In the genomic region with DNA sequence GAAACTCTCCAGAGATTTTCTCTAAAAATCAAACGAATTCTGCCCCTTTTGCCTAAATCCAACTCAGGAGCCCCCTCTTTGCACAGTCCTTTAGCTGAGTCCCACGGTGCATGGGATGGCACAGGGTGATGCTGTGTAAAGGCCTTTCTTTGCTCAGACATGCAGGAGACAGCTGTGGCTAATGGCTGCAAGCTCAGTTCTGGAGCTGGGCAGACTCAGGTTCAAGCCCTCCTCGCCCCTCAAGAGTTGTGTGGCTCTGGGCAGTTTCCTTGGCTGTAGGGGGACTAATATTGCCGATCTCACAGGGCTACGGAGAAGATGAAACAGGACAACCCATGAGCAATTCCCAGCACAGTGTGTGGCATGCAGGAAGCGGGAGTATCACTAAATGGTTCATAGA, we compare ENCODE assay signal across 18 cellular contexts. TPM values are rescaled to one million over a fixed set of nuclear protein-coding genes. Genes with fewer than 3 reads are reported as not detected.
DNase-seq lines count a peak whose midpoint lies in the region; ATAC-seq and TF ChIP-seq lines count a peak whose summit lies in the region.
"Had no signal": no experiment of that assay in that cellular context is flagged by ENCODE, and none has a peak within 500 bp of the region (broad histone marks: within the 10 kb centered on the region; RNA-seq: fewer than 3 reads in every experiment).

No MANE protein-coding gene starts in this region.

- CTCF ChIA-PET in CD8-positive, alpha-beta T cell (lab: Charles Lee) = interaction anchor here (0.6 to 1.1 kb wide), 2 partner anchors 36 to 66 kb away, joined by 3 read pairs; no protein-coding TSS in a partner anchor
- CTCF ChIA-PET in T-cell (lab: Charles Lee) = no interaction called here

- peaks cover 18% of the 10 kb centered on the region for H3K4me1 Mint-ChIP-seq in CD8-positive, alpha-beta T cell (ENCODE audit: low read depth)
- peaks cover 31 to 41% (median 40%) of the 10 kb centered on the region in 3 donors for H3K4me1 Mint-ChIP-seq in T-cell

- no peak overlapping the region for H3K4me3 Mint-ChIP-seq in CD8-positive, alpha-beta T cell
- H3K4me3 Mint-ChIP-seq in T-cell = no peak overlapping the region
- H3K4me3 Mint-ChIP-seq: CD8-positive, alpha-beta memory T cell had no signal

- H3K9me3 ChIP-seq in CD8-positive, alpha-beta T cell (ENCODE audit: low read length) = no peaks in the 10 kb centered on the region
- H3K9me3 ChIP-seq: SJSA1 had no signal

- peak overlapping the region; percentile 61 for H3K27ac Mint-ChIP-seq in CD8-positive, alpha-beta T cell
- peak overlapping the region; percentile 68 to 73 for H3K27ac Mint-ChIP-seq in T-cell

- DNase-seq in CD8-positive, alpha-beta T cell = peak in 1 of 7 experiments; percentile 43
- DNase-seq in T-cell (no peak), left lobe of liver (ENCODE audit: low spot score) (peak; percentile 22), SHP77 (lab: John Stamatoyannopoulos, UW) (no peak)
- peak; percentile 16 for DNase-seq in stimulated activated CD8-positive, alpha-beta memory T cell treated with anti-CD3 and anti-CD28 coated beads, Interleukin-4, amount 100 ng/mL, for 48 hours
- DNase-seq in stimulated activated CD4-positive, alpha-beta T cell treated with anti-CD3 and anti-CD28 coated beads, Interleukin-4, amount 100 ng/mL, for 4 hours = no peak
- DNase-seq: DND-41, NCI-H1048, NCI-H1436 treated with DMSO at 0.1 percent for 48 hours, NCI-H2029 treated with DMSO at 0.1 percent for 48 hours, NCI-H510A, NCI-H774, PC-3 had no signal

- no peak overlapping the region for H3K27ac ChIP-seq in CD8-positive, alpha-beta T cell (ENCODE audit: low read depth, low read length)
- H3K27ac ChIP-seq: RWPE1, SJSA1 had no signal

- H3K36me3 ChIP-seq in CD8-positive, alpha-beta T cell (ENCODE audit: insufficient read depth, low read length) = no peaks in the 10 kb centered on the region

- POLR2A ChIA-PET in CD8-positive, alpha-beta T cell (lab: Charles Lee) = no interaction called here
- POLR2A ChIA-PET in T-cell (lab: Charles Lee) = no interaction called here

- H3K9me3 Mint-ChIP-seq in CD8-positive, alpha-beta T cell = no peaks in the 10 kb centered on the region
- H3K9me3 Mint-ChIP-seq in T-cell = no peaks in the 10 kb centered on the region
- H3K9me3 Mint-ChIP-seq: CD8-positive, alpha-beta memory T cell had no signal

- peaks cover 23% of the 10 kb centered on the region for H3K36me3 Mint-ChIP-seq in CD8-positive, alpha-beta T cell
- H3K36me3 Mint-ChIP-seq in T-cell = peaks cover 49% of the 10 kb centered on the region

- H3K27me3 ChIP-seq in CD8-positive, alpha-beta T cell (ENCODE audit: insufficient read depth, low read length) = no peaks in the 10 kb centered on the region
- H3K27me3 ChIP-seq: SJSA1 had no signal

- H3K4me1 ChIP-seq in CD8-positive, alpha-beta T cell (ENCODE audit: insufficient read depth, low read length) = no peaks in the 10 kb centered on the region
- H3K4me1 ChIP-seq: SJSA1 had no signal

- TF ChIP-seq CTCF in CD8-positive, alpha-beta T cell (IDR thresholded peaks at IDR 0.05) = no peak

- intact Hi-C loops in CD8-positive, alpha-beta T cell (cut with DNase I, micrococcal nuclease) = no loop called here

- no peak for ATAC-seq in CD8-positive, alpha-beta T cell
- peak in 1 of 4 experiments; percentile 27 for ATAC-seq in T-cell (replicated peaks in 1 of 4)
- ATAC-seq in left lobe of liver = no peak
- ATAC-seq in HG03439 (IDR thresholded peaks at IDR 0.05; ENCODE audit: unreplicated experiment) = no peak
- ATAC-seq: PC-3 had no signal

- H3K27me3 Mint-ChIP-seq in CD8-positive, alpha-beta T cell (ENCODE audit: low read depth) = no peaks in the 10 kb centered on the region
- no peaks in the 10 kb centered on the region for H3K27me3 Mint-ChIP-seq in T-cell
- H3K27me3 Mint-ChIP-seq: CD8-positive, alpha-beta memory T cell had no signal

- no peak overlapping the region for H3K4me3 ChIP-seq in CD8-positive, alpha-beta T cell (ENCODE audit: low read depth, low read length)
- H3K4me3 ChIP-seq: SJSA1 had no signal

RNA-seq across cellular contexts. Expression of a gene that starts 42.6 kb away (rescaled TPM):
- total RNA-seq in CD8-positive, alpha-beta T cell = not detected
- not detected for total RNA-seq in T-cell
- total RNA-seq in left lobe of liver = not detected
- total RNA-seq: CD8-positive, alpha-beta memory T cell; MCF 10A; PC-3; SJSA1 had no signal

Comparison
In these comparisons a context has a peak if more than half of its experiments do, and no peak if none do; other contexts are left out.
1. DNase-seq: peak in left lobe of liver (single experiment) and stimulated activated CD8-positive, alpha-beta memory T cell treated with anti-CD3 and anti-CD28 coated beads, Interleukin-4, amount 100 ng/mL, for 48 hours (single experiment); none in T-cell (0 of 34), stimulated activated CD4-positive, alpha-beta T cell treated with anti-CD3 and anti-CD28 coated beads, Interleukin-4, amount 100 ng/mL, for 4 hours (0 of 2) and SHP77 (0 of 2).